ENCODE assay signal across 19 cellular contexts in the genomic region with DNA sequence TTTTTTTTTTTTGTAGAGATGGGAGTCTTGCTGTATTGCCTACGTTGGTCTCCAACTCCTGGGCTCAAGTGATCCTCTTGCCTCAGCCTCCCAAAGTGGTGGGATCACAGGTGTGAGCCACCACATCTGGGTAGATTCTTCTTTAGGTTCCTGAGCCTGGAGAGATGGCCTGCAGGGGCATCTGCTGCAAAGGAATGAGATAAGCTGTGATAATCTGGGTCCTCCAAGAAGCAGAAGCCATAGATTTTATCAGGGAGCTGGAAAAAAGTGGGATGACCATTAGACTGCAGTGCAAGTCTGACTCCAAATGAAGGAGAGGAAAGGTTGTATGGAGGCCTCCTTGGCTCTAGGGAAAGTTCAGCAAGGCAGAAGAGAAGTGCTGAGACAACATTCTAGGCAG. TPM values are rescaled to one million over a fixed set of nuclear protein-coding genes. Genes with fewer than 3 reads are reported as not detected.
DNase-seq lines count a peak whose midpoint lies in the region; ATAC-seq, FAIRE-seq and TF ChIP-seq lines count a peak whose summit lies in the region.
"Had no signal": no experiment of that assay in that cellular context is flagged by ENCODE, and none has a peak within 500 bp of the region (broad histone marks: within the 10 kb centered on the region; RNA-seq: fewer than 3 reads in every experiment).

No MANE protein-coding gene starts in this region.

- H3K27me3 ChIP-seq in IMR-90 (ENCODE audit: control insufficient read depth, insufficient read depth, low read length) (peaks cover 10% of the 10 kb centered on the region), K562 (ENCODE audit: control insufficient read depth in 2 of 2, insufficient read depth in 2 of 2, low read length in 2 of 2) (no peaks in the 10 kb centered on the region), foreskin keratinocyte (peaks cover 12% of the 10 kb centered on the region), smooth muscle cell (ENCODE audit: low read depth) (peaks cover 2% of the 10 kb centered on the region), vagina (no peaks in the 10 kb centered on the region)
- H3K27me3 ChIP-seq: BLaER1 had no signal

- no peak; the same call in 1 of the 2 replicates for TF ChIP-seq EP300 in K562 (IDR thresholded peaks at IDR 0.05; ENCODE audit: low read length)

- H3K9me3 ChIP-seq in IMR-90 (ENCODE audit: control insufficient read depth, insufficient read depth, low read length): no peaks in the 10 kb centered on the region
- H3K9me3 ChIP-seq in K562 (replicated peaks; ENCODE audit: control insufficient read depth, insufficient read depth, low read depth, low read length): no peaks in the 10 kb centered on the region
- H3K9me3 ChIP-seq in smooth muscle cell (replicated peaks; ENCODE audit: low read depth): no peaks in the 10 kb centered on the region
- no peaks in the 10 kb centered on the region for H3K9me3 ChIP-seq in vagina
- H3K9me3 ChIP-seq: A549, BLaER1 had no signal

- H2AK5ac ChIP-seq in IMR-90 (ENCODE audit: low read depth, low read length): peak overlapping the region; percentile 1; the same call in 1 of the 2 replicates

- 0 out of 2 replicates have a peak overlapping the region, but pooled peaks have one; percentile 22 for H2BK120ac ChIP-seq in IMR-90 (ENCODE audit: low read depth, low read length)

- no peak for TF ChIP-seq RAD21 in IMR-90 (IDR thresholded peaks at IDR 0.05; ENCODE audit: low read length)
- TF ChIP-seq RAD21 in K562 (CRISPR knock-in tag; conservative IDR thresholded peaks at IDR 0.05 in 1 of 2, IDR thresholded peaks at IDR 0.05 in 1 of 2): no peak

- 0 out of 2 replicates have a peak overlapping the region, but pooled peaks have one; percentile 33 for H2BK20ac ChIP-seq in IMR-90 (ENCODE audit: low read depth, low read length)

- H3K27ac ChIP-seq in IMR-90 (ENCODE audit: insufficient read depth, low read length) (no peak overlapping the region), K562 (ENCODE audit: extremely low read depth, low read depth, low read length) (peak overlapping the region; percentile 93), foreskin keratinocyte (peak overlapping the region; percentile 69), smooth muscle cell (ENCODE audit: low read depth) (peak overlapping the region; percentile 77), vagina (no peak overlapping the region)
- H3K27ac ChIP-seq: A549, BLaER1, HL-60 had no signal

- no peak overlapping the region for H3K18ac ChIP-seq in IMR-90 (ENCODE audit: low read depth, low read length)

- ATAC-seq in IMR-90 (ENCODE audit: low read depth) (no peak), K562 (no peak; the same call in 2 of the 3 replicates), foreskin keratinocyte (no peak)
- ATAC-seq: A549, SK-N-SH treated with all-trans-retinoic acid at 6 μM for 48 hours had no signal

- CTCF ChIA-PET in IMR-90 (lab: Yijun Ruan, JAX): interaction anchor here (0.6 kb wide), 1 partner anchor 124 kb away, joined by 4 read pairs; no protein-coding TSS in a partner anchor
- CTCF ChIA-PET in K562 (lab: Yijun Ruan, JAX; ENCODE audit: low intra/inter-chr PET ratio): no interaction called here

- no peak overlapping the region for H3K56ac ChIP-seq in IMR-90 (ENCODE audit: extremely low read depth, insufficient read depth, low read length)

- H4K8ac ChIP-seq in IMR-90 (ENCODE audit: low read depth in 2 of 2, low read length in 2 of 2): no peak overlapping the region; a peak in 1 of 4 replicates

- dilution Hi-C loops in IMR-90 (cut with HindIII; ENCODE audit: low sequenced_read_pairs, unreplicated experiment): no loop called here

- H2AK9ac ChIP-seq in IMR-90 (replicated peaks; ENCODE audit: low read depth, low read length, poor library complexity): no peak overlapping the region

- no peak overlapping the region for H2BK5ac ChIP-seq in IMR-90 (ENCODE audit: low read depth, low read length, poor library complexity, severe bottlenecking)

- H3F3A ChIP-seq in smooth muscle cell (ENCODE audit: low read depth): no peaks in the 10 kb centered on the region

- TF ChIP-seq CTCF in IMR-90 (conservative IDR thresholded peaks at IDR 0.05; ENCODE audit: low read depth, low read length): no peak
- no peak for TF ChIP-seq CTCF in K562 (IDR thresholded peaks at IDR 0.05 in 2 of 3, conservative IDR thresholded peaks at IDR 0.05 in 1 of 3; ENCODE audit: insufficient read depth in 2 of 3, low read depth in 1 of 3, low read length in 3 of 3)
- no peak for TF ChIP-seq CTCF in foreskin keratinocyte (conservative IDR thresholded peaks at IDR 0.05)
- no peak for TF ChIP-seq CTCF in smooth muscle cell (IDR thresholded peaks at IDR 0.05; ENCODE audit: borderline replicate concordance, insufficient read depth, poor library complexity, severe bottlenecking)
- TF ChIP-seq CTCF in vagina (IDR thresholded peaks at IDR 0.05): no peak

- H3K14ac ChIP-seq in IMR-90 (replicated peaks; ENCODE audit: low read depth, low read length): no peak overlapping the region

- no peak for TF ChIP-seq POLR2A in IMR-90 (IDR thresholded peaks at IDR 0.05; ENCODE audit: low read depth, low read length)
- no peak for TF ChIP-seq POLR2A in K562 (conservative IDR thresholded peaks at IDR 0.05)
- no peak for TF ChIP-seq POLR2A in vagina (IDR thresholded peaks at IDR 0.05)

- 40% methylated on average over 1 of the region's 1 CpG; no CpG with 5 or more reads in 1 of the 2 experiments for whole genome bisulfite sequencing in IMR-90 (ENCODE audit: extremely low coverage in 2 of 2, insufficient read length in 1 of 2), 2 experiments
- WGBS in K562 (ENCODE audit: insufficient coverage, low coverage, missing lambda C conversion rate): 67% methylated on average over 1 of the region's 1 CpG
- WGBS in smooth muscle cell (ENCODE audit: low lambda C conversion rate): 100% methylated on average over 1 of the region's 1 CpG

- H3K4me3 ChIP-seq in IMR-90 (ENCODE audit: insufficient read depth, low read depth, low read length) (no peak overlapping the region), K562 (no peak overlapping the region), smooth muscle cell (no peak overlapping the region), vagina (no peak overlapping the region)
- H3K4me3 ChIP-seq: A549, BLaER1 had no signal

- no peaks in the 10 kb centered on the region for H3K36me3 ChIP-seq in IMR-90 (ENCODE audit: control insufficient read depth, insufficient read depth, low read length)
- no peaks in the 10 kb centered on the region for H3K36me3 ChIP-seq in K562 (ENCODE audit: control insufficient read depth, insufficient read depth, low read length)
- no peaks in the 10 kb centered on the region for H3K36me3 ChIP-seq in smooth muscle cell (ENCODE audit: low read depth)
- H3K36me3 ChIP-seq in vagina: no peaks in the 10 kb centered on the region
- H3K36me3 ChIP-seq: BLaER1 had no signal

- H3K9ac ChIP-seq in IMR-90 (ENCODE audit: low read depth, low read length): no peak overlapping the region
- H3K9ac ChIP-seq in K562 (ENCODE audit: insufficient read depth in 1 of 2, low read depth in 2 of 2, low read length in 2 of 2): peak overlapping the region; percentile 83 to 84
- H3K9ac ChIP-seq in smooth muscle cell (ENCODE audit: low read depth): peak overlapping the region; percentile 74
- H3K9ac ChIP-seq: BLaER1 had no signal

- H4K20me1 ChIP-seq in IMR-90 (ENCODE audit: insufficient read depth, low read length) (no peaks in the 10 kb centered on the region), K562 (replicated peaks; ENCODE audit: control insufficient read depth, insufficient read depth, low read length) (no peaks in the 10 kb centered on the region), smooth muscle cell (ENCODE audit: low read depth) (no peaks in the 10 kb centered on the region)
- H4K20me1 ChIP-seq: BLaER1 had no signal

- H4K91ac ChIP-seq in IMR-90 (ENCODE audit: insufficient read depth, low read depth, low read length): no peak overlapping the region; the same call in 1 of the 2 replicates

- in situ Hi-C loops in IMR-90 (cut with MboI; ENCODE audit: low sequenced_read_pairs) (no loop called here), K562 (cut with MboI) (no loop called here)

- POLR2A ChIA-PET in IMR-90 (lab: Charles Lee; ENCODE audit: unreplicated experiment): interaction anchor here (0.6 kb wide), 1 partner anchor 18 kb away, joined by 8 read pairs; no protein-coding TSS in a partner anchor
- POLR2A ChIA-PET in K562 (lab: Yijun Ruan, JAX): interaction anchor here (0.9 to 1.9 kb wide), 3 partner anchors 9 to 97 kb away, joined by 3 to 5 read pairs (median 3); partner anchors contain the start of gene ACSL1

- BruUV-seq in IMR-90 (replicated peaks; lab: Mats Ljungman, UMichigan) (no TSS peak), K562 (replicated peaks; lab: Mats Ljungman, UMichigan) (no TSS peak)

- FAIRE-seq in K562 (lab: Jason Lieb, UNC) (peak; percentile 35), urothelium cell line (lab: Jason Lieb, UNC) (no peak)
- FAIRE-seq: A549 had no signal

- H2BK15ac ChIP-seq in IMR-90 (ENCODE audit: low read depth, low read length): no peak overlapping the region

- H3K4me1 ChIP-seq in IMR-90 (ENCODE audit: control insufficient read depth, insufficient read depth, low read length): peaks cover 2% of the 10 kb centered on the region; the same call in 1 of the 2 replicates
- H3K4me1 ChIP-seq in K562 (replicated peaks in 1 of 2; ENCODE audit: control insufficient read depth in 2 of 2, insufficient read depth in 2 of 2, low read length in 2 of 2): peaks cover 12 to 18% of the 10 kb centered on the region in 2 experiments
- H3K4me1 ChIP-seq in foreskin keratinocyte: peaks cover 5% of the 10 kb centered on the region
- H3K4me1 ChIP-seq in smooth muscle cell (ENCODE audit: low read depth): no peaks in the 10 kb centered on the region
- H3K4me1 ChIP-seq in vagina: peaks cover 8% of the 10 kb centered on the region
- H3K4me1 ChIP-seq: A549, BLaER1 had no signal

- no peak overlapping the region for H4K5ac ChIP-seq in IMR-90 (ENCODE audit: low read depth, low read length)

- H3K23ac ChIP-seq in IMR-90 (ENCODE audit: low read depth, low read length): no peak overlapping the region

- no peaks in the 10 kb centered on the region for H3K79me1 ChIP-seq in IMR-90 (ENCODE audit: low read depth in 1 of 2, low read length in 2 of 2)

- H3K4me2 ChIP-seq in IMR-90 (ENCODE audit: low read depth, low read length) (no peak overlapping the region), K562 (ENCODE audit: insufficient read depth, low read length) (peak overlapping the region; percentile 96), smooth muscle cell (peak overlapping the region; percentile 63)
- H3K4me2 ChIP-seq: A549, BLaER1 had no signal

- intact Hi-C loops in IMR-90 (cut with micrococcal nuclease) (no loop called here), K562 (cut with micrococcal nuclease) (no loop called here), vagina (cut with DNase I) (no loop called here)

- no peaks in the 10 kb centered on the region; the same call in 2 of the 3 replicates for H3K79me2 ChIP-seq in K562 (ENCODE audit: control insufficient read depth, insufficient read depth, low read length)
- no peaks in the 10 kb centered on the region for H3K79me2 ChIP-seq in smooth muscle cell (ENCODE audit: low read depth)

- no peak for DNase-seq in IMR-90
- DNase-seq in K562 (ENCODE audit: extremely low read depth in 1 of 4, low spot score in 3 of 4): peak in 1 of 4 experiments; percentile 16
- no peak for DNase-seq in foreskin keratinocyte
- no peak for DNase-seq in smooth muscle cell (lab: John Stamatoyannopoulos, UW; ENCODE audit: unreplicated experiment)
- DNase-seq in vagina (ENCODE audit: extremely low spot score in 2 of 2): no peak
- no peak for DNase-seq in urothelium cell line (ENCODE audit: low spot score)
- DNase-seq in activated gamma-delta T cell (lab: John Stamatoyannopoulos, UW): no peak
- DNase-seq: DMS 273 treated with DMSO at 0.1 percent for 48 hours, DND-41, Kasumi-1, NCI-H1105, NCI-H2107, NCI-H510A, NCI-H774, SHP77 treated with DMSO at 0.1 percent for 48 hours had no signal

- H3K9me1 ChIP-seq in IMR-90 (ENCODE audit: insufficient read depth, low read length) (no peaks in the 10 kb centered on the region; the same call in 1 of the 2 replicates), K562 (ENCODE audit: control insufficient read depth, insufficient read depth, low read length) (no peaks in the 10 kb centered on the region)

- no peak overlapping the region for H2AFZ ChIP-seq in IMR-90 (replicated peaks; ENCODE audit: low read length, poor library complexity)
- H2AFZ ChIP-seq in K562 (ENCODE audit: low read depth, low read length): peak overlapping the region; percentile 95
- H2AFZ ChIP-seq in smooth muscle cell (ENCODE audit: low read depth): no peak overlapping the region

- 0 out of 2 replicates have a peak overlapping the region, but pooled peaks have one; percentile 36 for H3K4ac ChIP-seq in IMR-90 (ENCODE audit: low read depth, low read length)

RNA-seq across cellular contexts. Expression of gene ACSL1, which starts 19.0 kb away (rescaled TPM):
- total RNA-seq in IMR-90 (2012; rRNA removed) (26.0 and 27.5 TPM in 2 replicates), K562 (2014; rRNA removed) (14.0 and 14.3 TPM in 2 replicates), K562 (2014; rRNA removed; fragmentation: Illumina TruSeq; extraction: Trizol) (23.6 and 25.3 TPM in 2 replicates), K562 (2015; rRNA removed; fragmentation: Illumina TruSeq; extraction: Trizol) (15.2 and 15.9 TPM in 2 replicates), K562 (2021) (22.2 and 22.6 TPM in 2 replicates), foreskin keratinocyte (35.4 and 45.9 TPM in 2 replicates), smooth muscle cell (22.4 and 24.5 TPM in 2 replicates), vagina (106 TPM)
- polyA plus RNA-seq in IMR-90 (2012; rRNA removed) (9.8 and 14.4 TPM in 2 replicates), K562 (2011; rRNA removed) (6.7 and 21.8 TPM in 2 replicates), K562 (2014; fragmentation: Illumina TruSeq; extraction: Trizol) (24.1 and 24.4 TPM in 2 replicates), K562 (2014; fragmentation: Nextera tagmentation; extraction: Ambion mirVana) (10 to 100 TPM; 10.2 to 11.3 TPM), K562 (2014; rRNA removed) (15.0 TPM in 2 replicates), foreskin keratinocyte (18.8 and 19.8 TPM in 2 replicates), smooth muscle cell (12.0 and 13.8 TPM in 2 replicates)
- 5.3 and 8.6 TPM in 2 replicates for polyA plus RNA-seq in IMR-90 (2012; cell fraction: cytosol; rRNA removed)
- 5.3 and 12.8 TPM in 2 replicates for polyA plus RNA-seq in IMR-90 (2012; cell fraction: nucleus; rRNA removed; ENCODE audit: low replicate concordance)
- total RNA-seq in K562 (2011; cell fraction: chromatin; rRNA removed; ENCODE audit: low replicate concordance): 7.8 and 10.5 TPM in 2 replicates
- 3.7 and 4.2 TPM in 2 replicates for total RNA-seq in K562 (2011; cell fraction: nucleolus; rRNA removed)
- total RNA-seq in K562 (2011; cell fraction: nucleoplasm; rRNA removed): 6.9 and 7.2 TPM in 2 replicates
- 2.9 and 11.7 TPM in 2 replicates for polyA plus RNA-seq in K562 (2011; cell fraction: cytosol; rRNA removed)
- polyA plus RNA-seq in K562 (2011; cell fraction: nucleus; rRNA removed): 5.2 and 22.6 TPM in 2 replicates
- polyA plus RNA-seq in K562 (2012): 13.0 and 38.4 TPM in 2 replicates
- polyA minus RNA-seq in K562 (2011; rRNA and poly(A)+ RNA removed): 9.4 and 28.7 TPM in 2 replicates
- polyA minus RNA-seq in K562 (2011; cell fraction: cytosol; rRNA and poly(A)+ RNA removed): 4.5 and 25.5 TPM in 2 replicates
- 2.6 and 14.3 TPM in 2 replicates for polyA minus RNA-seq in K562 (2011; cell fraction: nucleus; rRNA and poly(A)+ RNA removed)

Comparison
In these comparisons a context has a peak if more than half of its experiments do, and no peak if none do; other contexts are left out.
1. H3K27ac ChIP-seq: peak in K562 (single experiment), foreskin keratinocyte (single experiment) and smooth muscle cell (single experiment); none in IMR-90 (single experiment) and vagina (single experiment).